Comparison of ENCODE assay signal across 20 cellular contexts in genomic region chr7:73980206-73980605, GRCh38. TPM values are rescaled to one million over a fixed set of nuclear protein-coding genes. Genes with fewer than 3 reads are reported as not detected.
"Had no signal": no experiment of that assay in that cellular context is flagged by ENCODE, and none has a peak within 500 bp of the region (broad histone marks: within the 10 kb centered on the region; RNA-seq: fewer than 3 reads in every experiment).

No MANE protein-coding gene starts in this region.

- H3K9me3 ChIP-seq: breast epithelium, neutrophil, right lobe of liver, thyroid gland, uterus had no signal

- ATAC-seq: activated CD4-positive, CD25-positive, alpha-beta regulatory T cell treated with anti-CD3 and anti-CD28 coated beads, Interleukin-2, amount 50 U/mL, for 24 hours; activated T-cell treated with anti-CD3 and anti-CD28 coated beads, Interleukin-2, amount 50 U/mL, for 72 hours; effector memory CD8-positive, alpha-beta T cell; left cardiac atrium; naive thymus-derived CD8-positive, alpha-beta T cell; right lobe of liver; stimulated activated naive B cell treated with anti-CD40 and anti-IgM and Interleukin-4, amounts not matched to agents 10 μg/mL and 1 μg/mL and 100 μg/mL, for 72 hours had no signal

- H3K4me3 Mint-ChIP-seq: activated T-cell treated with anti-CD3 and anti-CD28 coated beads, Interleukin-2, amount 50 U/mL, for 72 hours; effector memory CD8-positive, alpha-beta T cell; naive thymus-derived CD8-positive, alpha-beta T cell; stimulated activated naive B cell treated with anti-CD40 and anti-IgM and Interleukin-4, amounts not matched to agents 10 μg/mL and 1 μg/mL and 100 μg/mL, for 72 hours had no signal

- H3K4me1 ChIP-seq: breast epithelium, parathyroid adenoma, thyroid gland had no signal

- H3K4me3 ChIP-seq: breast epithelium, right lobe of liver, smooth muscle cell, thyroid gland, uterus had no signal

- H3K27ac ChIP-seq: breast epithelium, neutrophil, parathyroid adenoma, right lobe of liver, thyroid gland, uterus had no signal

- H3K36me3 Mint-ChIP-seq: naive thymus-derived CD8-positive, alpha-beta T cell; stimulated activated naive B cell treated with anti-CD40 and anti-IgM and Interleukin-4, amounts not matched to agents 10 μg/mL and 1 μg/mL and 100 μg/mL, for 72 hours had no signal

- H3K9me3 Mint-ChIP-seq: activated T-cell treated with anti-CD3 and anti-CD28 coated beads, Interleukin-2, amount 50 U/mL, for 72 hours; effector memory CD8-positive, alpha-beta T cell; stimulated activated naive B cell treated with anti-CD40 and anti-IgM and Interleukin-4, amounts not matched to agents 10 μg/mL and 1 μg/mL and 100 μg/mL, for 72 hours had no signal

- H3K27ac Mint-ChIP-seq: activated T-cell treated with anti-CD3 and anti-CD28 coated beads, Interleukin-2, amount 50 U/mL, for 72 hours; effector memory CD8-positive, alpha-beta T cell; naive thymus-derived CD8-positive, alpha-beta T cell; stimulated activated naive B cell treated with anti-CD40 and anti-IgM and Interleukin-4, amounts not matched to agents 10 μg/mL and 1 μg/mL and 100 μg/mL, for 72 hours had no signal

- DNase-seq: activated CD4-positive, alpha-beta T cell treated with anti-CD3 and anti-CD28 coated beads, Interleukin-2, amount 50 U/mL, for 1 hour; activated CD8-positive, alpha-beta memory T cell treated with anti-CD3 and anti-CD28 coated beads for 24 hours; activated naive CD4-positive, alpha-beta T cell treated with anti-CD3 and anti-CD28 coated beads, Interleukin-2, amount 50 U/mL, for 16 hours; activated T-cell treated with anti-CD3 and anti-CD28 coated beads, Interleukin-2, amount 50 U/mL, for 72 hours; cerebellar nuclear complex; effector memory CD8-positive, alpha-beta T cell; left cardiac atrium; mesendoderm; stimulated activated naive B cell treated with anti-CD40 and anti-IgM and Interleukin-4, amounts not matched to agents 10 μg/mL and 1 μg/mL and 100 μg/mL, for 72 hours; T-helper 1 cell; T-helper 9 cell; thyroid gland had no signal

- H3K36me3 ChIP-seq: breast epithelium, neutrophil, right lobe of liver, thyroid gland, uterus had no signal

- H3K27me3 ChIP-seq: breast epithelium, right lobe of liver, thyroid gland, uterus had no signal

RNA-seq across cellular contexts. Expression of gene ELN, which starts 47.8 kb away (rescaled TPM):
- total RNA-seq: activated T-cell treated with anti-CD3 and anti-CD28 coated beads, Interleukin-2, amount 50 U/mL, for 72 hours; naive thymus-derived CD8-positive, alpha-beta T cell had no signal
